Comparison of ENCODE assay signal across 9 cellular contexts in genomic region chr6:43608783-43609182, GRCh38. TPM values are rescaled to one million over a fixed set of nuclear protein-coding genes. Genes with fewer than 3 reads are reported as not detected.
DNase-seq lines count a peak whose midpoint lies in the region; ATAC-seq, FAIRE-seq and TF ChIP-seq lines count a peak whose summit lies in the region.
"Had no signal": no experiment of that assay in that cellular context is flagged by ENCODE, and none has a peak within 500 bp of the region (broad histone marks: within the 10 kb centered on the region; RNA-seq: fewer than 3 reads in every experiment).

No MANE protein-coding gene starts in this region.

- no peak for FAIRE-seq in astrocyte (lab: Jason Lieb, UNC)
- FAIRE-seq: RCC 7860 had no signal

- intact Hi-C loops in body of pancreas (cut with DNase I), result no loop called here

- H3K9ac ChIP-seq in BLaER1 treated with 17β-estradiol and CSF1 and Interleukin-3, amounts not matched to agents 10 nM and 100 nM, result peak overlapping the region in 9 of 11 experiments; percentile 1 to 50 (median 31); a peak in 7 of 22 replicates
- no peak overlapping the region for H3K9ac ChIP-seq in astrocyte (ENCODE audit: low read length)

- peaks cover 18% of the 10 kb centered on the region for H3K4me1 Mint-ChIP-seq in astrocyte (ENCODE audit: low read depth, unreplicated experiment)

- H3K9me3 Mint-ChIP-seq in astrocyte (ENCODE audit: unreplicated experiment), result no peaks in the 10 kb centered on the region
- H3K9me3 Mint-ChIP-seq: activated naive CD8-positive, alpha-beta T cell treated with anti-CD3 and anti-CD28 coated beads for 36 hours had no signal

- H3K4me3 ChIP-seq in BLaER1 treated with 17β-estradiol and CSF1 and Interleukin-3, amounts not matched to agents 10 nM and 100 nM, result no peak overlapping the region
- H3K4me3 ChIP-seq in astrocyte (ENCODE audit: insufficient read depth, low read depth, low read length) (no peak overlapping the region), body of pancreas (no peak overlapping the region)
- H3K4me3 ChIP-seq: smooth muscle cell had no signal

- no peaks in the 10 kb centered on the region for H3K27me3 Mint-ChIP-seq in astrocyte (ENCODE audit: low read depth, unreplicated experiment)
- H3K27me3 Mint-ChIP-seq: activated naive CD8-positive, alpha-beta T cell treated with anti-CD3 and anti-CD28 coated beads for 36 hours had no signal

- H3K4me3 Mint-ChIP-seq in astrocyte (ENCODE audit: unreplicated experiment), result no peak overlapping the region
- H3K4me3 Mint-ChIP-seq: activated naive CD8-positive, alpha-beta T cell treated with anti-CD3 and anti-CD28 coated beads for 36 hours had no signal

- no peak for TF ChIP-seq CTCF in astrocyte (IDR thresholded peaks at IDR 0.05; ENCODE audit: insufficient read depth, low read depth, low read length)
- TF ChIP-seq CTCF in body of pancreas (IDR thresholded peaks at IDR 0.05), result no peak

- peak overlapping the region in 8 of 11 experiments; percentile 21 to 67 (median 48); a peak in 15 of 22 replicates for H3K27ac ChIP-seq in BLaER1 treated with 17β-estradiol and CSF1 and Interleukin-3, amounts not matched to agents 10 nM and 100 nM
- H3K27ac ChIP-seq in astrocyte (ENCODE audit: low read depth, low read length), result no peak overlapping the region
- H3K27ac ChIP-seq in body of pancreas, result no peak overlapping the region

- no peak for TF ChIP-seq POLR2A in body of pancreas (IDR thresholded peaks at IDR 0.05)

- peak overlapping the region; percentile 16 for H3K27ac Mint-ChIP-seq in astrocyte (ENCODE audit: unreplicated experiment)
- H3K27ac Mint-ChIP-seq: activated naive CD8-positive, alpha-beta T cell treated with anti-CD3 and anti-CD28 coated beads for 36 hours had no signal

- peaks cover 10 to 22% (median 12%) of the 10 kb centered on the region in 10 experiments for H3K4me1 ChIP-seq in BLaER1 treated with 17β-estradiol and CSF1 and Interleukin-3, amounts not matched to agents 10 nM and 100 nM
- peaks cover 5% of the 10 kb centered on the region for H3K4me1 ChIP-seq in astrocyte (ENCODE audit: insufficient read depth, low read length)
- no peaks in the 10 kb centered on the region for H3K4me1 ChIP-seq in body of pancreas

- H3K4me2 ChIP-seq in BLaER1 treated with 17β-estradiol and CSF1 and Interleukin-3, amounts not matched to agents 10 nM and 100 nM, result peak overlapping the region; percentile 49 to 83 (median 63)
- H3K4me2 ChIP-seq in astrocyte (ENCODE audit: low read length), result no peak overlapping the region
- H3K4me2 ChIP-seq: smooth muscle cell had no signal

- no peak for ATAC-seq in body of pancreas
- no peak for ATAC-seq in GM21619 (IDR thresholded peaks at IDR 0.05; ENCODE audit: unreplicated experiment)

- peaks cover 21% of the 10 kb centered on the region for H3K36me3 Mint-ChIP-seq in astrocyte (ENCODE audit: low read depth, unreplicated experiment)

- DNase-seq in NOMO-1 (lab: John Stamatoyannopoulos, UW; ENCODE audit: unreplicated experiment in 2 of 2) (peak; percentile 68 to 73), astrocyte (ENCODE audit: low read depth) (no peak), body of pancreas (no peak), NCI-H69 (lab: John Stamatoyannopoulos, UW) (no peak)

- no peaks in the 10 kb centered on the region for H3K79me2 ChIP-seq in astrocyte (ENCODE audit: insufficient read depth, low read length)

- 65 to 86% methylated on average over 1 of the region's 1 CpG for WGBS in body of pancreas, 2 donors

- peaks cover 70 to 93% (median 86%) of the 10 kb centered on the region in 11 experiments for H3K36me3 ChIP-seq in BLaER1 treated with 17β-estradiol and CSF1 and Interleukin-3, amounts not matched to agents 10 nM and 100 nM
- H3K36me3 ChIP-seq in astrocyte (ENCODE audit: insufficient read depth, low read length) (peaks cover 31% of the 10 kb centered on the region), body of pancreas (replicated peaks in 1 of 2; ENCODE audit: insufficient read depth in 1 of 2, low read depth in 2 of 2) (no peaks in the 10 kb centered on the region)

- H3K27me3 ChIP-seq in BLaER1 treated with 17β-estradiol and CSF1 and Interleukin-3, amounts not matched to agents 10 nM and 100 nM, result no peaks in the 10 kb centered on the region
- H3K27me3 ChIP-seq in astrocyte (ENCODE audit: insufficient read depth, low read length), result no peaks in the 10 kb centered on the region
- H3K27me3 ChIP-seq in body of pancreas, result no peaks in the 10 kb centered on the region

- peaks cover 0 to 12% (median 4%) of the 10 kb centered on the region in 11 experiments; a peak in 5 of 22 replicates for H4K20me1 ChIP-seq in BLaER1 treated with 17β-estradiol and CSF1 and Interleukin-3, amounts not matched to agents 10 nM and 100 nM
- peaks cover 8% of the 10 kb centered on the region for H4K20me1 ChIP-seq in astrocyte (ENCODE audit: insufficient read depth, low read length)

- no peak overlapping the region for H2AFZ ChIP-seq in astrocyte (ENCODE audit: low read depth, low read length)

- H3K9me3 ChIP-seq in BLaER1 treated with 17β-estradiol and CSF1 and Interleukin-3, amounts not matched to agents 10 nM and 100 nM (replicated peaks in 1 of 11), result no peaks in the 10 kb centered on the region
- no peaks in the 10 kb centered on the region for H3K9me3 ChIP-seq in astrocyte (ENCODE audit: insufficient read depth, low read depth, low read length)
- H3K9me3 ChIP-seq in body of pancreas, result no peaks in the 10 kb centered on the region

RNA-seq across cellular contexts. Expression of gene GTPBP2, which starts 20.3 kb away (rescaled TPM):
- total RNA-seq in astrocyte, result 86.6 and 90.6 TPM in 2 replicates
- total RNA-seq in body of pancreas, result 10 to 100 TPM; 32.9 to 55.0 TPM

RNA-seq across cellular contexts. Expression of gene MAD2L1BP, which starts 26.9 kb away (rescaled TPM):
- total RNA-seq in astrocyte (28.0 and 32.2 TPM in 2 replicates), body of pancreas (10 to 100 TPM; 14.8 to 17.4 TPM)

RNA-seq across cellular contexts. Expression of gene POLH, which starts 32.8 kb away (rescaled TPM):
- total RNA-seq in astrocyte (53.0 and 58.0 TPM in 2 replicates), body of pancreas (1 to 10 TPM; 4.3 to 8.8 TPM)

RNA-seq across cellular contexts. Expression of gene XPO5, which starts 32.9 kb away (rescaled TPM):
- total RNA-seq in astrocyte (53.0 and 62.6 TPM in 2 replicates), body of pancreas (10 to 100 TPM; 16.8 to 20.5 TPM)

RNA-seq across cellular contexts. Expression of gene RSPH9, which starts 36.1 kb away (rescaled TPM):
- 0.30 and 0.55 TPM in 2 replicates for total RNA-seq in astrocyte
- total RNA-seq in body of pancreas, result not detected
- total RNA-seq: activated naive CD8-positive, alpha-beta T cell treated with anti-CD3 and anti-CD28 coated beads for 36 hours had no signal

Comparison
In these comparisons a context has a peak if more than half of its experiments do, and no peak if none do; other contexts are left out.
1. H3K27ac ChIP-seq: peak in BLaER1 treated with 17β-estradiol and CSF1 and Interleukin-3, amounts not matched to agents 10 nM and 100 nM (8 of 11); none in astrocyte (single experiment) and body of pancreas (0 of 4).
2. DNase-seq: peak in NOMO-1 (2 of 2); none in astrocyte (single experiment), body of pancreas (0 of 4) and NCI-H69 (single experiment).